In the genomic region with DNA sequence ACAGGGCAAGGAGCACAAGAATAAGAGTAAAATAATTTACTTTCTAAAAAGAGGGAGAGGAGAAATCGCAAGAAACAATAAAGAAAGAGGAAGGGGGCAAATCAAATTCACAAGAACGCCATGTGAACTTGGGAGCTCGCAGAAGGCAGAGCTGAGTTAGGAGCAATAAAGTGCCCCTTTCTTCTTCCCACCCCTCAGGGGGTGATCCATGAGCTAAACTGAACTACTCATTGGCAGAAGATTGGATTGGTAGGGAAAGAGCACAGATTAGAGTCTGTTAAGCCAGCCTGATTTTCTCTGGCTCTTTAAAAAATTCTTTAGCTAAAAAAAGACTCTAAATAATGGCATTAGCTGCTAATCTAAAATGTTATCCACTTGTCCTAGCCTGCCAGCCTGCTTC, we compare ENCODE assay signal across 27 cellular contexts.
"Had no signal": no experiment of that assay in that cellular context is flagged by ENCODE, and none has a peak within 500 bp of the region (broad histone marks: within the 10 kb centered on the region; RNA-seq: fewer than 3 reads in every experiment).

No MANE protein-coding gene starts in this region.

- H3K4me2 ChIP-seq: hepatocyte, neural progenitor cell had no signal

- DNase-seq: dorsolateral prefrontal cortex; effector CD4-positive, alpha-beta T cell; foreskin fibroblast; heart left ventricle; kidney; mesenchymal stem cell; mucosa of descending colon; naive B cell; right lobe of liver; small intestine; stimulated activated CD4-positive, alpha-beta T cell treated with anti-CD3 and anti-CD28 coated beads, Interleukin-12 subunit alpha, Interleukin-12 subunit beta, amount 100 ng/mL, for 4 hours; stimulated activated CD4-positive, alpha-beta T cell treated with anti-CD3 and anti-CD28 coated beads, Interleukin-2, amount 100 ng/mL, for 24 hours; stimulated activated CD4-positive, alpha-beta T cell treated with anti-CD3 and anti-CD28 coated beads, Interleukin-4, amount 100 ng/mL, for 24 hours; stimulated activated naive CD8-positive, alpha-beta T cell treated with anti-CD3 and anti-CD28 coated beads, Interleukin-15, Interleukin-2, amounts not matched to agents 100 U/mL and 50 U/mL, for 24 hours; trophoblast cell had no signal

- H3K27me3 ChIP-seq: gastroesophageal sphincter, heart left ventricle, neural progenitor cell, right lobe of liver, vagina had no signal

- H3K27ac ChIP-seq: dorsolateral prefrontal cortex, epithelial cell of prostate, gastroesophageal sphincter, hepatocyte, neural progenitor cell, parathyroid adenoma, right lobe of liver, vagina had no signal

- H2AFZ ChIP-seq: hepatocyte, neural progenitor cell, parathyroid adenoma had no signal

- ATAC-seq: esophagus mucosa; gastroesophageal sphincter; heart left ventricle; left lobe of liver; mucosa of descending colon; natural killer cell treated with Interleukin-12 subunit alpha and Interleukin-12 subunit beta and Interleukin-15 and Interleukin-18, amount 100 ng/mL, for 72 hours; right lobe of liver; stimulated activated effector memory CD8-positive, alpha-beta T cell treated with anti-CD3 and anti-CD28 coated beads, Interleukin-12 subunit alpha, Interleukin-12 subunit beta, amount 100 ng/mL, for 72 hours; stimulated activated naive CD8-positive, alpha-beta T cell treated with anti-CD3 and anti-CD28 coated beads, Interleukin-15, Interleukin-2, amounts not matched to agents 100 U/mL and 50 U/mL, for 24 hours had no signal

- H3K36me3 Mint-ChIP-seq: mesothelial cell of epicardium; natural killer cell treated with Interleukin-12 subunit alpha and Interleukin-12 subunit beta and Interleukin-15 and Interleukin-18, amount 100 ng/mL, for 72 hours; neural progenitor cell; stimulated activated effector memory CD8-positive, alpha-beta T cell treated with anti-CD3 and anti-CD28 coated beads, Interleukin-12 subunit alpha, Interleukin-12 subunit beta, amount 100 ng/mL, for 72 hours had no signal

- H3K9me3 ChIP-seq: gastroesophageal sphincter, heart left ventricle, mucosa of descending colon, right lobe of liver, vagina had no signal

- H3K9me3 Mint-ChIP-seq: mesothelial cell of epicardium; natural killer cell treated with Interleukin-12 subunit alpha and Interleukin-12 subunit beta and Interleukin-15 and Interleukin-18, amount 100 ng/mL, for 72 hours; neural progenitor cell; stimulated activated effector memory CD8-positive, alpha-beta T cell treated with anti-CD3 and anti-CD28 coated beads, Interleukin-12 subunit alpha, Interleukin-12 subunit beta, amount 100 ng/mL, for 72 hours had no signal

- H3K4me1 ChIP-seq: gastroesophageal sphincter, neural progenitor cell, parathyroid adenoma had no signal

- H3K4me3 Mint-ChIP-seq: mesothelial cell of epicardium; natural killer cell treated with Interleukin-12 subunit alpha and Interleukin-12 subunit beta and Interleukin-15 and Interleukin-18, amount 100 ng/mL, for 72 hours; neural progenitor cell; stimulated activated effector memory CD8-positive, alpha-beta T cell treated with anti-CD3 and anti-CD28 coated beads, Interleukin-12 subunit alpha, Interleukin-12 subunit beta, amount 100 ng/mL, for 72 hours had no signal

- H3K4me1 Mint-ChIP-seq: mesothelial cell of epicardium; stimulated activated effector memory CD8-positive, alpha-beta T cell treated with anti-CD3 and anti-CD28 coated beads, Interleukin-12 subunit alpha, Interleukin-12 subunit beta, amount 100 ng/mL, for 72 hours had no signal

- H3K27me3 Mint-ChIP-seq: naive B cell had no signal

- H3K79me2 ChIP-seq: hepatocyte, parathyroid adenoma had no signal

- H3K9ac ChIP-seq: neural progenitor cell, parathyroid adenoma had no signal

- H3K27ac Mint-ChIP-seq: mesothelial cell of epicardium; natural killer cell treated with Interleukin-12 subunit alpha and Interleukin-12 subunit beta and Interleukin-15 and Interleukin-18, amount 100 ng/mL, for 72 hours; neural progenitor cell; progenitor cell of endocrine pancreas; stimulated activated effector memory CD8-positive, alpha-beta T cell treated with anti-CD3 and anti-CD28 coated beads, Interleukin-12 subunit alpha, Interleukin-12 subunit beta, amount 100 ng/mL, for 72 hours had no signal

- H3K36me3 ChIP-seq: gastroesophageal sphincter, neural progenitor cell, right lobe of liver, vagina had no signal

- H3K4me3 ChIP-seq: dorsolateral prefrontal cortex, gastroesophageal sphincter, heart left ventricle, hepatocyte, mucosa of descending colon, neural progenitor cell, right lobe of liver, vagina had no signal
